ENCODE assay signal across 1 cellular context in genomic region chr16:80576343-80576912, GRCh38.
TF ChIP-seq lines count a peak whose summit lies in the region.

No MANE protein-coding gene starts in this region.

TF ChIP-seq in HepG2, 621 proteins besides CTCF, POLR2A, EP300 and RAD21 (continued from another document and continues in another):
- TF ChIP-seq, protein P1, sequence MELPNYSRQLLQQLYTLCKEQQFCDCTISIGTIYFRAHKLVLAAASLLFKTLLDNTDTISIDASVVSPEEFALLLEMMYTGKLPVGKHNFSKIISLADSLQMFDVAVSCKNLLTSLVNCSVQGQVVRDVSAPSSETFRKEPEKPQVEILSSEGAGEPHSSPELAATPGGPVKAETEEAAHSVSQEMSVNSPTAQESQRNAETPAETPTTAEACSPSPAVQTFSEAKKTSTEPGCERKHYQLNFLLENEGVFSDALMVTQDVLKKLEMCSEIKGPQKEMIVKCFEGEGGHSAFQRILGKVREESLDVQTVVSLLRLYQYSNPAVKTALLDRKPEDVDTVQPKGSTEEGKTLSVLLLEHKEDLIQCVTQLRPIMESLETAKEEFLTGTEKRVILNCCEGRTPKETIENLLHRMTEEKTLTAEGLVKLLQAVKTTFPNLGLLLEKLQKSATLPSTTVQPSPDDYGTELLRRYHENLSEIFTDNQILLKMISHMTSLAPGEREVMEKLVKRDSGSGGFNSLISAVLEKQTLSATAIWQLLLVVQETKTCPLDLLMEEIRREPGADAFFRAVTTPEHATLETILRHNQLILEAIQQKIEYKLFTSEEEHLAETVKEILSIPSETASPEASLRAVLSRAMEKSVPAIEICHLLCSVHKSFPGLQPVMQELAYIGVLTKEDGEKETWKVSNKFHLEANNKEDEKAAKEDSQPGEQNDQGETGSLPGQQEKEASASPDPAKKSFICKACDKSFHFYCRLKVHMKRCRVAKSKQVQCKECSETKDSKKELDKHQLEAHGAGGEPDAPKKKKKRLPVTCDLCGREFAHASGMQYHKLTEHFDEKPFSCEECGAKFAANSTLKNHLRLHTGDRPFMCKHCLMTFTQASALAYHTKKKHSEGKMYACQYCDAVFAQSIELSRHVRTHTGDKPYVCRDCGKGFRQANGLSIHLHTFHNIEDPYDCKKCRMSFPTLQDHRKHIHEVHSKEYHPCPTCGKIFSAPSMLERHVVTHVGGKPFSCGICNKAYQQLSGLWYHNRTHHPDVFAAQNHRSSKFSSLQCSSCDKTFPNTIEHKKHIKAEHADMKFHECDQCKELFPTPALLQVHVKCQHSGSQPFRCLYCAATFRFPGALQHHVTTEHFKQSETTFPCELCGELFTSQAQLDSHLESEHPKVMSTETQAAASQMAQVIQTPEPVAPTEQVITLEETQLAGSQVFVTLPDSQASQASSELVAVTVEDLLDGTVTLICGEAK (IDR thresholded peaks at IDR 0.05), result no peak; the same call in 1 of the 2 replicates
- TF ChIP-seq, protein P1 (CRISPR knock-in tag; IDR thresholded peaks at IDR 0.05), result no peak
- TF ChIP-seq MEIS2 (CRISPR knock-in tag; IDR thresholded peaks at IDR 0.05), result no peak
- peak; percentile 12; the same call in 1 of the 2 replicates for TF ChIP-seq ATM (IDR thresholded peaks at IDR 0.05; ENCODE audit: borderline replicate concordance)
- TF ChIP-seq BRCA1 (CRISPR knock-in tag; IDR thresholded peaks at IDR 0.05), result no peak
- TF ChIP-seq, protein P2, sequence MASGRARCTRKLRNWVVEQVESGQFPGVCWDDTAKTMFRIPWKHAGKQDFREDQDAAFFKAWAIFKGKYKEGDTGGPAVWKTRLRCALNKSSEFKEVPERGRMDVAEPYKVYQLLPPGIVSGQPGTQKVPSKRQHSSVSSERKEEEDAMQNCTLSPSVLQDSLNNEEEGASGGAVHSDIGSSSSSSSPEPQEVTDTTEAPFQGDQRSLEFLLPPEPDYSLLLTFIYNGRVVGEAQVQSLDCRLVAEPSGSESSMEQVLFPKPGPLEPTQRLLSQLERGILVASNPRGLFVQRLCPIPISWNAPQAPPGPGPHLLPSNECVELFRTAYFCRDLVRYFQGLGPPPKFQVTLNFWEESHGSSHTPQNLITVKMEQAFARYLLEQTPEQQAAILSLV (CRISPR knock-in tag; IDR thresholded peaks at IDR 0.05; ENCODE audit: borderline replicate concordance), result no peak
- TF ChIP-seq ATF7 (IDR thresholded peaks at IDR 0.05), result peak; percentile 71; the same call in 1 of the 2 replicates
- TF ChIP-seq ATF7 (CRISPR knock-in tag; IDR thresholded peaks at IDR 0.05), result no peak
- TF ChIP-seq ZNF83 (CRISPR knock-in tag; IDR thresholded peaks at IDR 0.05; ENCODE audit: borderline replicate concordance), result no peak
- TF ChIP-seq ZNF33A (CRISPR knock-in tag; IDR thresholded peaks at IDR 0.05; ENCODE audit: borderline replicate concordance), result no peak
- no peak for TF ChIP-seq PLSCR1 (CRISPR knock-in tag; IDR thresholded peaks at IDR 0.05; ENCODE audit: borderline replicate concordance)
- TF ChIP-seq, protein P3, sequence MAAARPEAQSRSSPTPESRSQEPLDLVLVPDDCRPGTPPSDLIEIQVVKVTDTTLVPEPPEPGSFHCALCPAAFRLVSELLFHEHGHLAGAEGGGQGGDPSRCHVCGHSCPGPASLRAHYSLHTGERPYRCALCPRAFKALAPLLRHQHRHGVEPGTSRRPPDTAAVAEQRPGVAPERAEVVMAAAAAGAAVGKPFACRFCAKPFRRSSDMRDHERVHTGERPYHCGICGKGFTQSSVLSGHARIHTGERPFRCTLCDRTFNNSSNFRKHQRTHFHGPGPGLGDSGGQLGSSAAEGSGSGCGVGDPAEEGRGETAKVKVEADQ (CRISPR knock-in tag; IDR thresholded peaks at IDR 0.05; ENCODE audit: borderline replicate concordance), result no peak
- TF ChIP-seq FOSL1 (CRISPR knock-in tag; IDR thresholded peaks at IDR 0.05; ENCODE audit: borderline replicate concordance), result no peak
- peak; percentile 91 for TF ChIP-seq SOX6 (IDR thresholded peaks at IDR 0.05)
- no peak for TF ChIP-seq SOX6 (CRISPR knock-in tag; IDR thresholded peaks at IDR 0.05)
- peak; percentile 79; the same call in 1 of the 2 replicates for TF ChIP-seq NBN (conservative IDR thresholded peaks at IDR 0.05)
- TF ChIP-seq, protein P4, sequence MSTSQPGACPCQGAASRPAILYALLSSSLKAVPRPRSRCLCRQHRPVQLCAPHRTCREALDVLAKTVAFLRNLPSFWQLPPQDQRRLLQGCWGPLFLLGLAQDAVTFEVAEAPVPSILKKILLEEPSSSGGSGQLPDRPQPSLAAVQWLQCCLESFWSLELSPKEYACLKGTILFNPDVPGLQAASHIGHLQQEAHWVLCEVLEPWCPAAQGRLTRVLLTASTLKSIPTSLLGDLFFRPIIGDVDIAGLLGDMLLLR (CRISPR knock-in tag; IDR thresholded peaks at IDR 0.05), result no peak
- TF ChIP-seq, protein P5, sequence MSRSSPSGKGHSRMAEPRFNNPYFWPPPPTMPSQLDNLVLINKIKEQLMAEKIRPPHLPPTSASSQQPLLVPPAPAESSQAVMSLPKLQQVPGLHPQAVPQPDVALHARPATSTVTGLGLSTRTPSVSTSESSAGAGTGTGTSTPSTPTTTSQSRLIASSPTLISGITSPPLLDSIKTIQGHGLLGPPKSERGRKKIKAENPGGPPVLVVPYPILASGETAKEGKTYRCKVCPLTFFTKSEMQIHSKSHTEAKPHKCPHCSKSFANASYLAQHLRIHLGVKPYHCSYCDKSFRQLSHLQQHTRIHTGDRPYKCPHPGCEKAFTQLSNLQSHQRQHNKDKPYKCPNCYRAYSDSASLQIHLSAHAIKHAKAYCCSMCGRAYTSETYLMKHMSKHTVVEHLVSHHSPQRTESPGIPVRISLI (CRISPR knock-in tag; IDR thresholded peaks at IDR 0.05; ENCODE audit: borderline replicate concordance), result no peak
- no peak for TF ChIP-seq ZIK1 (CRISPR knock-in tag; IDR thresholded peaks at IDR 0.05; ENCODE audit: borderline replicate concordance, low read depth)
- no peak for TF ChIP-seq ZMYM4 (CRISPR knock-in tag; IDR thresholded peaks at IDR 0.05)
- TF ChIP-seq PCBP1 (IDR thresholded peaks at IDR 0.05; ENCODE audit: borderline replicate concordance, low read depth, low read length), result no peak
- TF ChIP-seq, protein P6, sequence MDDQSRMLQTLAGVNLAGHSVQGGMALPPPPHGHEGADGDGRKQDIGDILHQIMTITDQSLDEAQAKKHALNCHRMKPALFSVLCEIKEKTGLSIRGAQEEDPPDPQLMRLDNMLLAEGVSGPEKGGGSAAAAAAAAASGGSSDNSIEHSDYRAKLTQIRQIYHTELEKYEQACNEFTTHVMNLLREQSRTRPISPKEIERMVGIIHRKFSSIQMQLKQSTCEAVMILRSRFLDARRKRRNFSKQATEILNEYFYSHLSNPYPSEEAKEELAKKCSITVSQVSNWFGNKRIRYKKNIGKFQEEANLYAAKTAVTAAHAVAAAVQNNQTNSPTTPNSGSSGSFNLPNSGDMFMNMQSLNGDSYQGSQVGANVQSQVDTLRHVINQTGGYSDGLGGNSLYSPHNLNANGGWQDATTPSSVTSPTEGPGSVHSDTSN (CRISPR knock-in tag; IDR thresholded peaks at IDR 0.05; ENCODE audit: borderline replicate concordance), result no peak
- TF ChIP-seq IKZF1 (IDR thresholded peaks at IDR 0.05), result peak; percentile 93; the same call in 1 of the 2 replicates
- TF ChIP-seq MZF1 (CRISPR knock-in tag; IDR thresholded peaks at IDR 0.05; ENCODE audit: borderline replicate concordance), result no peak
- no peak for TF ChIP-seq ZNF652 (CRISPR knock-in tag; IDR thresholded peaks at IDR 0.05; ENCODE audit: borderline replicate concordance, low read depth)
- TF ChIP-seq, protein P7, sequence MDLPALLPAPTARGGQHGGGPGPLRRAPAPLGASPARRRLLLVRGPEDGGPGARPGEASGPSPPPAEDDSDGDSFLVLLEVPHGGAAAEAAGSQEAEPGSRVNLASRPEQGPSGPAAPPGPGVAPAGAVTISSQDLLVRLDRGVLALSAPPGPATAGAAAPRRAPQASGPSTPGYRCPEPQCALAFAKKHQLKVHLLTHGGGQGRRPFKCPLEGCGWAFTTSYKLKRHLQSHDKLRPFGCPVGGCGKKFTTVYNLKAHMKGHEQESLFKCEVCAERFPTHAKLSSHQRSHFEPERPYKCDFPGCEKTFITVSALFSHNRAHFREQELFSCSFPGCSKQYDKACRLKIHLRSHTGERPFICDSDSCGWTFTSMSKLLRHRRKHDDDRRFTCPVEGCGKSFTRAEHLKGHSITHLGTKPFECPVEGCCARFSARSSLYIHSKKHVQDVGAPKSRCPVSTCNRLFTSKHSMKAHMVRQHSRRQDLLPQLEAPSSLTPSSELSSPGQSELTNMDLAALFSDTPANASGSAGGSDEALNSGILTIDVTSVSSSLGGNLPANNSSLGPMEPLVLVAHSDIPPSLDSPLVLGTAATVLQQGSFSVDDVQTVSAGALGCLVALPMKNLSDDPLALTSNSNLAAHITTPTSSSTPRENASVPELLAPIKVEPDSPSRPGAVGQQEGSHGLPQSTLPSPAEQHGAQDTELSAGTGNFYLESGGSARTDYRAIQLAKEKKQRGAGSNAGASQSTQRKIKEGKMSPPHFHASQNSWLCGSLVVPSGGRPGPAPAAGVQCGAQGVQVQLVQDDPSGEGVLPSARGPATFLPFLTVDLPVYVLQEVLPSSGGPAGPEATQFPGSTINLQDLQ (CRISPR knock-in tag; IDR thresholded peaks at IDR 0.05), result no peak
- TF ChIP-seq ZNF691 (CRISPR knock-in tag; IDR thresholded peaks at IDR 0.05; ENCODE audit: borderline replicate concordance, low read depth), result no peak
- TF ChIP-seq, protein P8, sequence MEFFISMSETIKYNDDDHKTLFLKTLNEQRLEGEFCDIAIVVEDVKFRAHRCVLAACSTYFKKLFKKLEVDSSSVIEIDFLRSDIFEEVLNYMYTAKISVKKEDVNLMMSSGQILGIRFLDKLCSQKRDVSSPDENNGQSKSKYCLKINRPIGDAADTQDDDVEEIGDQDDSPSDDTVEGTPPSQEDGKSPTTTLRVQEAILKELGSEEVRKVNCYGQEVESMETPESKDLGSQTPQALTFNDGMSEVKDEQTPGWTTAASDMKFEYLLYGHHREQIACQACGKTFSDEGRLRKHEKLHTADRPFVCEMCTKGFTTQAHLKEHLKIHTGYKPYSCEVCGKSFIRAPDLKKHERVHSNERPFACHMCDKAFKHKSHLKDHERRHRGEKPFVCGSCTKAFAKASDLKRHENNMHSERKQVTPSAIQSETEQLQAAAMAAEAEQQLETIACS (CRISPR knock-in tag; IDR thresholded peaks at IDR 0.05), result no peak
- TF ChIP-seq, protein P9, sequence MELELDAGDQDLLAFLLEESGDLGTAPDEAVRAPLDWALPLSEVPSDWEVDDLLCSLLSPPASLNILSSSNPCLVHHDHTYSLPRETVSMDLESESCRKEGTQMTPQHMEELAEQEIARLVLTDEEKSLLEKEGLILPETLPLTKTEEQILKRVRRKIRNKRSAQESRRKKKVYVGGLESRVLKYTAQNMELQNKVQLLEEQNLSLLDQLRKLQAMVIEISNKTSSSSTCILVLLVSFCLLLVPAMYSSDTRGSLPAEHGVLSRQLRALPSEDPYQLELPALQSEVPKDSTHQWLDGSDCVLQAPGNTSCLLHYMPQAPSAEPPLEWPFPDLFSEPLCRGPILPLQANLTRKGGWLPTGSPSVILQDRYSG (CRISPR knock-in tag; IDR thresholded peaks at IDR 0.05), result no peak
- no peak for TF ChIP-seq ESRRA (CRISPR knock-in tag; IDR thresholded peaks at IDR 0.05; ENCODE audit: low read depth)
- TF ChIP-seq ZNF546 (CRISPR knock-in tag; conservative IDR thresholded peaks at IDR 0.05), result no peak
- TF ChIP-seq RCOR2 (CRISPR knock-in tag; IDR thresholded peaks at IDR 0.05), result no peak
- no peak for TF ChIP-seq ZNF572 (CRISPR knock-in tag; IDR thresholded peaks at IDR 0.05)
- TF ChIP-seq NFKB2 (CRISPR knock-in tag; IDR thresholded peaks at IDR 0.05; ENCODE audit: borderline replicate concordance), result no peak
- peak; percentile 99 for TF ChIP-seq CREB1 (IDR thresholded peaks at IDR 0.05)
- TF ChIP-seq CREB1 (CRISPR knock-in tag; IDR thresholded peaks at IDR 0.05), result no peak
- no peak for TF ChIP-seq KMT2A (CRISPR knock-in tag; IDR thresholded peaks at IDR 0.05)
- no peak for TF ChIP-seq ZBTB37 (CRISPR knock-in tag; IDR thresholded peaks at IDR 0.05)
- TF ChIP-seq RFX1 (IDR thresholded peaks at IDR 0.05), result no peak
- TF ChIP-seq ZNF24 (IDR thresholded peaks at IDR 0.05), result no peak
